In the genomic region with DNA sequence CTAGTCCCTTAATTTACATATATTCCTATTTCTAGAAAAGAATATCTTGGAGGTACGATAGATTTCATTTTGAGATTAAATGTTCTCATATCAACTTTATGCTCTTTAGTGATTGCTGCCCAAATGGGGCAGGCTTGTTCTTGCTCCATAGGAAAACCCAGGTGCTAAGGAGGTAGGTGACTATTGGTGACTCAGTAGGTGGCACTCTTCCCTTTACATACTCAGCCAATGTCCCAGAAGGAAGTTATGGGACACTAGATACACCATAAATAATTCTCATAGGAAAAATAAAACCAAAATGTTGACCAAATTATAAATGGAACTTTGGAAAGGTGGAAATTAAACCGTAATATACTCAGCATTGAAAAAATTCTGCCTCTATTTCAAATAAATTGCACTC, we compare ENCODE assay signal across 13 cellular contexts. TPM values are rescaled to one million over a fixed set of nuclear protein-coding genes. Genes with fewer than 3 reads are reported as not detected.
DNase-seq lines count a peak whose midpoint lies in the region; ATAC-seq and TF ChIP-seq lines count a peak whose summit lies in the region.
"Had no signal": no experiment of that assay in that cellular context is flagged by ENCODE, and none has a peak within 500 bp of the region (broad histone marks: within the 10 kb centered on the region; RNA-seq: fewer than 3 reads in every experiment).

No MANE protein-coding gene starts in this region.

- peaks cover 3 to 77% (median 34%) of the 10 kb centered on the region in 4 donors for H3K4me1 ChIP-seq in transverse colon

- intact Hi-C loops in transverse colon (cut with DNase I; ENCODE audit: low total_unique reads) = no loop called here

- no peaks in the 10 kb centered on the region for H3K27me3 ChIP-seq in transverse colon
- H3K27me3 ChIP-seq: upper lobe of right lung had no signal

- ATAC-seq in activated CD8-positive, alpha-beta memory T cell treated with anti-CD3 and anti-CD28 coated beads, Interleukin-2, amount 10 ng/mL, durations not matched to agents 7 days and 5 days = no peak
- no peak for ATAC-seq in HG03025 (IDR thresholded peaks at IDR 0.05; ENCODE audit: low FRiP score, unreplicated experiment)
- ATAC-seq: left lobe of liver, SK-N-SH treated with all-trans-retinoic acid at 6 μM for 48 hours, upper lobe of right lung had no signal

- WGBS in transverse colon (ENCODE audit: low coverage in 1 of 2), 2 donors = 56 to 63% methylated on average over 2 of the region's 2 CpGs

- no peaks in the 10 kb centered on the region for H3K9me3 Mint-ChIP-seq in activated CD8-positive, alpha-beta memory T cell treated with anti-CD3 and anti-CD28 coated beads, Interleukin-2, amount 10 ng/mL, durations not matched to agents 7 days and 5 days (ENCODE audit: low read depth)
- H3K9me3 Mint-ChIP-seq: activated CD4-positive, alpha-beta memory T cell treated with anti-CD3 and anti-CD28 coated beads for 36 hours had no signal

- H3K4me3 ChIP-seq in epithelial cell of esophagus (ENCODE audit: low read length) (no peak overlapping the region), transverse colon (no peak overlapping the region)
- H3K4me3 ChIP-seq: upper lobe of right lung had no signal

- no peaks in the 10 kb centered on the region for H3K36me3 ChIP-seq in transverse colon
- H3K36me3 ChIP-seq: upper lobe of right lung had no signal

- peak; percentile 50 for TF ChIP-seq CTCF in epithelial cell of esophagus (IDR thresholded peaks at IDR 0.05; ENCODE audit: insufficient read depth, low read depth, low read length, missing control alignments)
- TF ChIP-seq CTCF in transverse colon (IDR thresholded peaks at IDR 0.05) = peak in 2 of 5 experiments; percentile 17 to 20

- no peak overlapping the region for H3K27ac Mint-ChIP-seq in activated CD8-positive, alpha-beta memory T cell treated with anti-CD3 and anti-CD28 coated beads, Interleukin-2, amount 10 ng/mL, durations not matched to agents 7 days and 5 days
- H3K27ac Mint-ChIP-seq: activated CD4-positive, alpha-beta memory T cell treated with anti-CD3 and anti-CD28 coated beads for 36 hours had no signal

- no peak for TF ChIP-seq POLR2A in transverse colon (IDR thresholded peaks at IDR 0.05)

- peak overlapping the region in 3 of 4 donors; percentile 75 to 98 (median 82) for H3K27ac ChIP-seq in transverse colon
- H3K27ac ChIP-seq: upper lobe of right lung had no signal

- in situ Hi-C loops in transverse colon (cut with MboI; ENCODE audit: low pct_ligation_motif_present in 1 of 4, low pct_unique_long_range_greater_than_20kb in 1 of 4, low sequenced_read_pairs in 3 of 4) = loop anchor here (25.0 kb wide), 3 partner anchors 498 to 998 kb away; no protein-coding TSS in a partner anchor

- peaks cover 5% of the 10 kb centered on the region for H3K36me3 Mint-ChIP-seq in activated CD8-positive, alpha-beta memory T cell treated with anti-CD3 and anti-CD28 coated beads, Interleukin-2, amount 10 ng/mL, durations not matched to agents 7 days and 5 days
- H3K36me3 Mint-ChIP-seq: activated CD4-positive, alpha-beta memory T cell treated with anti-CD3 and anti-CD28 coated beads for 36 hours had no signal

- CTCF ChIA-PET in activated CD8-positive, alpha-beta memory T cell treated with anti-CD3 and anti-CD28 coated beads, Interleukin-2, amount 10 ng/mL, durations not matched to agents 7 days and 5 days (lab: Charles Lee) = no interaction called here

- no peaks in the 10 kb centered on the region for H3K9me3 ChIP-seq in transverse colon
- H3K9me3 ChIP-seq: upper lobe of right lung had no signal

- peaks cover 41% of the 10 kb centered on the region for H3K27me3 Mint-ChIP-seq in activated CD8-positive, alpha-beta memory T cell treated with anti-CD3 and anti-CD28 coated beads, Interleukin-2, amount 10 ng/mL, durations not matched to agents 7 days and 5 days

- TF ChIP-seq EP300 in transverse colon (IDR thresholded peaks at IDR 0.05; ENCODE audit: low read depth) = no peak

- H3K4me3 Mint-ChIP-seq in activated CD8-positive, alpha-beta memory T cell treated with anti-CD3 and anti-CD28 coated beads, Interleukin-2, amount 10 ng/mL, durations not matched to agents 7 days and 5 days = no peak overlapping the region
- H3K4me3 Mint-ChIP-seq: activated CD4-positive, alpha-beta memory T cell treated with anti-CD3 and anti-CD28 coated beads for 36 hours had no signal

- H3K4me1 Mint-ChIP-seq in activated CD8-positive, alpha-beta memory T cell treated with anti-CD3 and anti-CD28 coated beads, Interleukin-2, amount 10 ng/mL, durations not matched to agents 7 days and 5 days = peaks cover 24% of the 10 kb centered on the region

- DNase-seq in NCI-H345 (lab: John Stamatoyannopoulos, UW) = peak; percentile 9
- DNase-seq in NCI-H345 treated with DMSO at 0.1 percent for 48 hours (lab: John Stamatoyannopoulos, UW; ENCODE audit: unreplicated experiment) = no peak
- peak; percentile 88 for DNase-seq in NCI-H526 treated with DMSO at 0.1 percent for 48 hours (lab: John Stamatoyannopoulos, UW)
- peak; percentile 73 for DNase-seq in epithelial cell of esophagus (ENCODE audit: low read depth)
- peak; percentile 25 for DNase-seq in transverse colon
- no peak for DNase-seq in globus pallidus (ENCODE audit: low spot score)
- no peak for DNase-seq in activated CD8-positive, alpha-beta memory T cell treated with anti-CD3 and anti-CD28 coated beads, Interleukin-2, amount 10 ng/mL, durations not matched to agents 7 days and 5 days
- DNase-seq: activated CD4-positive, alpha-beta memory T cell treated with anti-CD3 and anti-CD28 coated beads for 36 hours; amygdala; upper lobe of right lung had no signal

RNA-seq across cellular contexts. Expression of a gene that starts 4.0 kb away (rescaled TPM):
- total RNA-seq in transverse colon = 10 to 100 TPM in 3 of 4 donors, 1 to 10 TPM in 1; 2.6 to 35.2 (median 23.8) TPM
- 10 to 100 TPM; 18.6 to 21.3 TPM for total RNA-seq in activated CD8-positive, alpha-beta memory T cell treated with anti-CD3 and anti-CD28 coated beads, Interleukin-2, amount 10 ng/mL, durations not matched to agents 7 days and 5 days

Comparison
In these comparisons a context has a peak if more than half of its experiments do, and no peak if none do; other contexts are left out.
1. DNase-seq: peak in NCI-H345 (single experiment), NCI-H526 treated with DMSO at 0.1 percent for 48 hours (single experiment), epithelial cell of esophagus (single experiment) and transverse colon (single experiment); none in NCI-H345 treated with DMSO at 0.1 percent for 48 hours (single experiment), globus pallidus (single experiment) and activated CD8-positive, alpha-beta memory T cell treated with anti-CD3 and anti-CD28 coated beads, Interleukin-2, amount 10 ng/mL, durations not matched to agents 7 days and 5 days (single experiment).